ENCODE assay signal across 25 cellular contexts in genomic region chr22:32612834-32613233, GRCh38.
"Had no signal": no experiment of that assay in that cellular context is flagged by ENCODE, and none has a peak within 500 bp of the region (broad histone marks: within the 10 kb centered on the region; RNA-seq: fewer than 3 reads in every experiment).

No MANE protein-coding gene starts in this region.

- H3K4me3 ChIP-seq: neural progenitor cell, ovary, psoas muscle, right lobe of liver, sigmoid colon, stomach, thoracic aorta, thyroid gland, tibial nerve, upper lobe of left lung, vagina had no signal

- H3K4me1 ChIP-seq: parathyroid adenoma, psoas muscle had no signal

- H2AFZ ChIP-seq: neural progenitor cell, parathyroid adenoma had no signal

- H3K27ac ChIP-seq: neural progenitor cell, ovary, parathyroid adenoma, psoas muscle, right lobe of liver, sigmoid colon, stomach, thoracic aorta, thyroid gland, tibial nerve, upper lobe of left lung, vagina had no signal

- H3K9ac ChIP-seq: neural progenitor cell, parathyroid adenoma had no signal

- H3K36me3 ChIP-seq: neural progenitor cell, ovary, right lobe of liver, sigmoid colon, stomach, thoracic aorta, thyroid gland, tibial nerve, upper lobe of left lung, vagina had no signal

- H3K27me3 ChIP-seq: neural progenitor cell, ovary, right lobe of liver, sigmoid colon, stomach, thyroid gland, tibial nerve, upper lobe of left lung, vagina had no signal

- ATAC-seq: psoas muscle; right cardiac atrium; right lobe of liver; stimulated activated effector memory CD8-positive, alpha-beta T cell treated with anti-CD3 and anti-CD28 coated beads, Interleukin-12 subunit alpha, Interleukin-12 subunit beta, amount 100 ng/mL, for 72 hours; stimulated activated naive B cell treated with anti-CD40 and anti-IgM and Interleukin-4, amounts not matched to agents 10 μg/mL and 1 μg/mL and 100 μg/mL, for 72 hours had no signal

- DNase-seq: occipital lobe; ovary; posterior cingulate gyrus; psoas muscle; right cardiac atrium; right lobe of liver; sigmoid colon; small intestine; stimulated activated CD4-positive, alpha-beta T cell treated with anti-CD3 and anti-CD28 coated beads, Interleukin-15, amount 100 ng/mL, for 24 hours; stimulated activated CD4-positive, alpha-beta T cell treated with anti-CD3 and anti-CD28 coated beads, Interleukin-2, amount 100 ng/mL, for 24 hours; stimulated activated CD4-positive, alpha-beta T cell treated with anti-CD3 and anti-CD28 coated beads, Interleukin-2, amount 100 ng/mL, for 48 hours; stimulated activated CD4-positive, alpha-beta T cell treated with anti-CD3 and anti-CD28 coated beads, Interleukin-4, amount 100 ng/mL, for 24 hours; stimulated activated naive B cell treated with anti-CD40 and anti-IgM and Interleukin-4, amounts not matched to agents 10 μg/mL and 1 μg/mL and 100 μg/mL, for 72 hours; stimulated activated naive CD4-positive, alpha-beta T cell treated with Interleukin-2 at 50 U/mL for 16 hours; stomach; thyroid gland; trophoblast cell; upper lobe of left lung had no signal

- H3K4me2 ChIP-seq: neural progenitor cell had no signal

- FAIRE-seq: small intestine, urothelium cell line had no signal

- H3K9me3 ChIP-seq: ovary, psoas muscle, right lobe of liver, sigmoid colon, stomach, thoracic aorta, thyroid gland, tibial nerve, upper lobe of left lung, vagina had no signal

- H3K79me2 ChIP-seq: parathyroid adenoma had no signal
